1 cellular context compared by ENCODE assay signal in genomic region chr10:93437946-93438795, GRCh38.
A peak's percentile ranks its signal among the peaks of the same experiment; 100 is the strongest.
TF ChIP-seq lines count a peak whose summit lies in the region.

No MANE protein-coding gene starts in this region.

TF ChIP-seq in GM23338, 12 proteins besides CTCF, POLR2A, EP300 and RAD21 (continued from another document):
- TF ChIP-seq, protein P1, sequence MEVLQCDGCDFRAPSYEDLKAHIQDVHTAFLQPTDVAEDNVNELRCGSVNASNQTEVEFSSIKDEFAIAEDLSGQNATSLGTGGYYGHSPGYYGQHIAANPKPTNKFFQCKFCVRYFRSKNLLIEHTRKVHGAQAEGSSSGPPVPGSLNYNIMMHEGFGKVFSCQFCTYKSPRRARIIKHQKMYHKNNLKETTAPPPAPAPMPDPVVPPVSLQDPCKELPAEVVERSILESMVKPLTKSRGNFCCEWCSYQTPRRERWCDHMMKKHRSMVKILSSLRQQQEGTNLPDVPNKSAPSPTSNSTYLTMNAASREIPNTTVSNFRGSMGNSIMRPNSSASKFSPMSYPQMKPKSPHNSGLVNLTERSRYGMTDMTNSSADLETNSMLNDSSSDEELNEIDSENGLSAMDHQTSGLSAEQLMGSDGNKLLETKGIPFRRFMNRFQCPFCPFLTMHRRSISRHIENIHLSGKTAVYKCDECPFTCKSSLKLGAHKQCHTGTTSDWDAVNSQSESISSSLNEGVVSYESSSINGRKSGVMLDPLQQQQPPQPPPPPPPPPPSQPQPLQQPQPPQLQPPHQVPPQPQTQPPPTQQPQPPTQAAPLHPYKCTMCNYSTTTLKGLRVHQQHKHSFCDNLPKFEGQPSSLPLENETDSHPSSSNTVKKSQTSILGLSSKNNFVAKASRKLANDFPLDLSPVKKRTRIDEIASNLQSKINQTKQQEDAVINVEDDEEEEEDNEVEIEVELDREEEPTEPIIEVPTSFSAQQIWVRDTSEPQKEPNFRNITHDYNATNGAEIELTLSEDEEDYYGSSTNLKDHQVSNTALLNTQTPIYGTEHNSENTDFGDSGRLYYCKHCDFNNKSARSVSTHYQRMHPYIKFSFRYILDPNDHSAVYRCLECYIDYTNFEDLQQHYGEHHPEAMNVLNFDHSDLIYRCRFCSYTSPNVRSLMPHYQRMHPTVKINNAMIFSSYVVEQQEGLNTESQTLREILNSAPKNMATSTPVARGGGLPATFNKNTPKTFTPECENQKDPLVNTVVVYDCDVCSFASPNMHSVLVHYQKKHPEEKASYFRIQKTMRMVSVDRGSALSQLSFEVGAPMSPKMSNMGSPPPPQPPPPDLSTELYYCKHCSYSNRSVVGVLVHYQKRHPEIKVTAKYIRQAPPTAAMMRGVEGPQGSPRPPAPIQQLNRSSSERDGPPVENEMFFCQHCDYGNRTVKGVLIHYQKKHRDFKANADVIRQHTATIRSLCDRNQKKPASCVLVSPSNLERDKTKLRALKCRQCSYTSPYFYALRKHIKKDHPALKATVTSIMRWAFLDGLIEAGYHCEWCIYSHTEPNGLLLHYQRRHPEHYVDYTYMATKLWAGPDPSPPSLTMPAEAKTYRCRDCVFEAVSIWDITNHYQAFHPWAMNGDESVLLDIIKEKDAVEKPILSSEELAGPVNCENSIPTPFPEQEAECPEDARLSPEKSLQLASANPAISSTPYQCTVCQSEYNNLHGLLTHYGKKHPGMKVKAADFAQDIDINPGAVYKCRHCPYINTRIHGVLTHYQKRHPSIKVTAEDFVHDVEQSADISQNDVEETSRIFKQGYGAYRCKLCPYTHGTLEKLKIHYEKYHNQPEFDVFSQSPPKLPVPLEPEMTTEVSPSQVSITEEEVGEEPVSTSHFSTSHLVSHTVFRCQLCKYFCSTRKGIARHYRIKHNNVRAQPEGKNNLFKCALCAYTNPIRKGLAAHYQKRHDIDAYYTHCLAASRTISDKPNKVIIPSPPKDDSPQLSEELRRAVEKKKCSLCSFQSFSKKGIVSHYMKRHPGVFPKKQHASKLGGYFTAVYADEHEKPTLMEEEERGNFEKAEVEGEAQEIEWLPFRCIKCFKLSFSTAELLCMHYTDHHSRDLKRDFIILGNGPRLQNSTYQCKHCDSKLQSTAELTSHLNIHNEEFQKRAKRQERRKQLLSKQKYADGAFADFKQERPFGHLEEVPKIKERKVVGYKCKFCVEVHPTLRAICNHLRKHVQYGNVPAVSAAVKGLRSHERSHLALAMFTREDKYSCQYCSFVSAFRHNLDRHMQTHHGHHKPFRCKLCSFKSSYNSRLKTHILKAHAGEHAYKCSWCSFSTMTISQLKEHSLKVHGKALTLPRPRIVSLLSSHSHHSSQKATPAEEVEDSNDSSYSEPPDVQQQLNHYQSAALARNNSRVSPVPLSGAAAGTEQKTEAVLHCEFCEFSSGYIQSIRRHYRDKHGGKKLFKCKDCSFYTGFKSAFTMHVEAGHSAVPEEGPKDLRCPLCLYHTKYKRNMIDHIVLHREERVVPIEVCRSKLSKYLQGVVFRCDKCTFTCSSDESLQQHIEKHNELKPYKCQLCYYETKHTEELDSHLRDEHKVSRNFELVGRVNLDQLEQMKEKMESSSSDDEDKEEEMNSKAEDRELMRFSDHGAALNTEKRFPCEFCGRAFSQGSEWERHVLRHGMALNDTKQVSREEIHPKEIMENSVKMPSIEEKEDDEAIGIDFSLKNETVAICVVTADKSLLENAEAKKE (CRISPR knock-in tag; IDR thresholded peaks at IDR 0.05), result 0 out of 2 replicates have a peak, but pooled peaks have one; percentile 16
- no peak for TF ChIP-seq NANOG (IDR thresholded peaks at IDR 0.05; ENCODE audit: borderline replicate concordance)
- TF ChIP-seq POLR2AphosphoS5 (IDR thresholded peaks at IDR 0.05; ENCODE audit: low read depth), result no peak; the same call in 1 of the 2 replicates
- TF ChIP-seq ETS1 (IDR thresholded peaks at IDR 0.05), result 0 out of 2 replicates have a peak, but pooled peaks have one; percentile 38
- TF ChIP-seq STAT1 (IDR thresholded peaks at IDR 0.05; ENCODE audit: unreplicated experiment), result no peak
- no peak for TF ChIP-seq JUNB (IDR thresholded peaks at IDR 0.05; ENCODE audit: unreplicated experiment)
- no peak for TF ChIP-seq CREB1 (CRISPR knock-in tag; IDR thresholded peaks at IDR 0.05; ENCODE audit: low read depth)
